In the genomic region with DNA sequence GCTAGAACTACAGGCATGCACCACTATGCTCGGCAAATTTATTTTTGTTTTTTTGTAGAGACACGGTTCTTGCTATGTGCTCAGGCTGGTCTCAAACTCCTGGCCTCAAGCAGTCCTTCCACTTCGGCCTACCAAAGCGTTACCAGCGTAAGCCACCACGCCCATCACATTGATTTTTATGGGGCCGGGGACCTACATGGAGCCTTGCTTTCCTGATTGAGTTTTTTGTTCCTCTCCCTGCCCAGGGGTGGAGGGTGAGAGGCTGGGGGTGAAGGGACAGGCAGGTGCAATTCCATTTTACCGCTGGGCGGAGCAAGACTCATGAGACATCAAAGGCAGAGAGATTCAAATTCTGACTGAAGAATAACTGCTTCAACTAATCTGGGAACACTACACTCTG, we compare ENCODE assay signal across 17 cellular contexts. TPM values are rescaled to one million over a fixed set of nuclear protein-coding genes. Genes with fewer than 3 reads are reported as not detected.
DNase-seq lines count a peak whose midpoint lies in the region; ATAC-seq and TF ChIP-seq lines count a peak whose summit lies in the region.
"Had no signal": no experiment of that assay in that cellular context is flagged by ENCODE, and none has a peak within 500 bp of the region (broad histone marks: within the 10 kb centered on the region; RNA-seq: fewer than 3 reads in every experiment).

No MANE protein-coding gene starts in this region.

- H3F3A ChIP-seq in Loucy (ENCODE audit: low read depth), result no peaks in the 10 kb centered on the region

- no peak for ATAC-seq in CD8-positive, alpha-beta T cell
- no peak for ATAC-seq in GM18870 (IDR thresholded peaks at IDR 0.05; ENCODE audit: unreplicated experiment)
- ATAC-seq: GM12878, left ventricle myocardium superior, sciatic nerve had no signal

- H3K79me2 ChIP-seq in Loucy (ENCODE audit: insufficient read depth, low read length), result peaks cover 27% of the 10 kb centered on the region
- H3K79me2 ChIP-seq in OCI-LY7 (ENCODE audit: insufficient read depth, low read depth, low read length), result no peaks in the 10 kb centered on the region

- H3K4me2 ChIP-seq in Loucy (ENCODE audit: low read depth, low read length, poor library complexity, severe bottlenecking), result peak overlapping the region; percentile 98
- H3K4me2 ChIP-seq in skeletal muscle satellite cell (ENCODE audit: low read length), result peak overlapping the region; percentile 88
- H3K4me2 ChIP-seq in OCI-LY7 (ENCODE audit: low read length), result no peak overlapping the region

- DNase-seq in CD8-positive, alpha-beta T cell, result no peak
- DNase-seq in esophagus squamous epithelium (lab: John Stamatoyannopoulos, UW) (no peak), OCI-LY7 (ENCODE audit: low spot score) (no peak)
- no peak for DNase-seq in stimulated activated naive CD4-positive, alpha-beta T cell (lab: John Stamatoyannopoulos, UW)
- DNase-seq: activated CD4-positive, alpha-beta memory T cell treated with anti-CD3 and anti-CD28 coated beads for 36 hours; GF-D8; left ventricle myocardium superior; NCI-H2171; WERI-Rb-1 had no signal

- H3K4me3 Mint-ChIP-seq in CD8-positive, alpha-beta T cell, result peak overlapping the region; percentile 32

- H3K9me3 Mint-ChIP-seq in CD8-positive, alpha-beta T cell, result peaks cover 4% of the 10 kb centered on the region
- H3K9me3 Mint-ChIP-seq: activated CD4-positive, alpha-beta memory T cell treated with anti-CD3 and anti-CD28 coated beads for 36 hours had no signal

- H3K27ac Mint-ChIP-seq in CD8-positive, alpha-beta T cell, result peak overlapping the region; percentile 49
- H3K27ac Mint-ChIP-seq: activated CD4-positive, alpha-beta memory T cell treated with anti-CD3 and anti-CD28 coated beads for 36 hours; B cell had no signal

- BruUV-seq in OCI-LY7 (replicated peaks; lab: Mats Ljungman, UMichigan), result no TSS peak

- H3K36me3 Mint-ChIP-seq in CD8-positive, alpha-beta T cell, result peaks cover 33% of the 10 kb centered on the region

- POLR2A ChIA-PET in CD8-positive, alpha-beta T cell (lab: Charles Lee), result interaction anchor here (0.8 to 1.6 kb wide), 2 partner anchors 16 to 22 kb away, joined by 3 to 4 read pairs; no protein-coding TSS in a partner anchor
- POLR2A ChIA-PET in OCI-LY7 (lab: Charles Lee), result no interaction called here

- H2AFZ ChIP-seq in Loucy (ENCODE audit: low read length) (no peak overlapping the region), OCI-LY7 (ENCODE audit: low read length) (no peak overlapping the region)

- WGBS in esophagus squamous epithelium, 2 donors, result 88 to 90% methylated on average over 9 of the region's 9 CpGs

- no peaks in the 10 kb centered on the region for H3K36me3 ChIP-seq in CD8-positive, alpha-beta T cell (ENCODE audit: insufficient read depth, low read length)
- H3K36me3 ChIP-seq in Loucy (ENCODE audit: insufficient read depth, low read length) (peaks cover 19% of the 10 kb centered on the region; the same call in 1 of the 2 replicates), esophagus squamous epithelium (peaks cover 0 to 22% (median 12%) of the 10 kb centered on the region in 3 donors), skeletal muscle satellite cell (ENCODE audit: insufficient read depth, low read length) (peaks cover 18% of the 10 kb centered on the region), OCI-LY7 (ENCODE audit: insufficient read depth, low read length) (no peaks in the 10 kb centered on the region)
- H3K36me3 ChIP-seq: cardiac muscle cell had no signal

- H3K27ac ChIP-seq in CD8-positive, alpha-beta T cell (ENCODE audit: low read depth, low read length), result no peak overlapping the region
- H3K27ac ChIP-seq in esophagus squamous epithelium, result peak overlapping the region in 3 of 4 donors; percentile 34 to 86 (median 84)
- H3K27ac ChIP-seq in OCI-LY7 (ENCODE audit: low read depth, low read length, poor library complexity, severe bottlenecking), result no peak overlapping the region
- H3K27ac ChIP-seq: cardiac muscle cell, WERI-Rb-1 had no signal

- peaks cover 17% of the 10 kb centered on the region for H3K4me1 Mint-ChIP-seq in CD8-positive, alpha-beta T cell (ENCODE audit: low read depth)

- intact Hi-C loops in CD8-positive, alpha-beta T cell (cut with DNase I, micrococcal nuclease), result loop anchor here (5.0 to 10.0 kb wide), 3 partner anchors 300 to 492 kb away; partner anchors contain the start of gene SLC25A51 (in 1 of the 2)
- intact Hi-C loops in esophagus squamous epithelium (cut with DNase I), result no loop called here
- intact Hi-C loops in OCI-LY7 (cut with micrococcal nuclease; ENCODE audit: unreplicated experiment), result no loop called here

- peak overlapping the region; percentile 89 for H3K9ac ChIP-seq in Loucy (ENCODE audit: low read depth, low read length, poor library complexity, severe bottlenecking)
- no peak overlapping the region for H3K9ac ChIP-seq in skeletal muscle satellite cell (ENCODE audit: low read depth, low read length)

- no peaks in the 10 kb centered on the region for H3K27me3 ChIP-seq in CD8-positive, alpha-beta T cell (ENCODE audit: insufficient read depth, low read length)
- no peaks in the 10 kb centered on the region for H3K27me3 ChIP-seq in Loucy (ENCODE audit: insufficient read depth, low read length, poor library complexity, severe bottlenecking)
- H3K27me3 ChIP-seq in esophagus squamous epithelium, result no peaks in the 10 kb centered on the region
- no peaks in the 10 kb centered on the region for H3K27me3 ChIP-seq in skeletal muscle satellite cell (ENCODE audit: control insufficient read depth, insufficient read depth, low read length)
- H3K27me3 ChIP-seq: cardiac muscle cell had no signal

- CTCF ChIA-PET in CD8-positive, alpha-beta T cell (lab: Charles Lee), result interaction anchor here (1.3 to 1.6 kb wide), 2 partner anchors 306 to 481 kb away, joined by 5 to 6 read pairs; no protein-coding TSS in a partner anchor
- CTCF ChIA-PET in OCI-LY7 (lab: Charles Lee; ENCODE audit: unreplicated experiment), result interaction anchor here (0.5 kb wide), 1 partner anchor 17 kb away, joined by 3 read pairs; no protein-coding TSS in a partner anchor

- no peaks in the 10 kb centered on the region for H3K9me2 ChIP-seq in Loucy (replicated peaks; ENCODE audit: low read depth, low read length)
- no peaks in the 10 kb centered on the region for H3K9me2 ChIP-seq in OCI-LY7 (ENCODE audit: insufficient read depth, low read length)

- H4K20me1 ChIP-seq in Loucy (ENCODE audit: insufficient read depth, low read length, poor library complexity, severe bottlenecking) (no peaks in the 10 kb centered on the region), OCI-LY7 (ENCODE audit: insufficient read depth, low read length) (no peaks in the 10 kb centered on the region)

- no peaks in the 10 kb centered on the region for H3K4me1 ChIP-seq in CD8-positive, alpha-beta T cell (ENCODE audit: insufficient read depth, low read length)
- H3K4me1 ChIP-seq in Loucy (ENCODE audit: insufficient read depth, low read length, poor library complexity, severe bottlenecking) (peaks cover 20% of the 10 kb centered on the region), esophagus squamous epithelium (peaks cover 9 to 39% (median 10%) of the 10 kb centered on the region in 3 donors), skeletal muscle satellite cell (ENCODE audit: control insufficient read depth, insufficient read depth, low read length) (peaks cover 10% of the 10 kb centered on the region), OCI-LY7 (ENCODE audit: insufficient read depth, low read length, poor library complexity, severe bottlenecking) (no peaks in the 10 kb centered on the region)

- H3K9me3 ChIP-seq in CD8-positive, alpha-beta T cell (ENCODE audit: low read length), result no peaks in the 10 kb centered on the region
- H3K9me3 ChIP-seq in Loucy (ENCODE audit: insufficient read depth, low read depth, low read length) (no peaks in the 10 kb centered on the region), esophagus squamous epithelium (no peaks in the 10 kb centered on the region), skeletal muscle satellite cell (replicated peaks; ENCODE audit: low read length) (no peaks in the 10 kb centered on the region), OCI-LY7 (ENCODE audit: low read length) (no peaks in the 10 kb centered on the region)

- TF ChIP-seq CTCF in CD8-positive, alpha-beta T cell (IDR thresholded peaks at IDR 0.05), result no peak
- TF ChIP-seq CTCF in Loucy (conservative IDR thresholded peaks at IDR 0.05; ENCODE audit: low read length) (no peak), esophagus squamous epithelium (IDR thresholded peaks at IDR 0.05) (no peak), OCI-LY7 (conservative IDR thresholded peaks at IDR 0.05; ENCODE audit: low read length) (no peak)

- no peak for TF ChIP-seq POLR2A in esophagus squamous epithelium (IDR thresholded peaks at IDR 0.05)

- H3K4me3 ChIP-seq in CD8-positive, alpha-beta T cell (ENCODE audit: low read depth, low read length), result no peak overlapping the region
- H3K4me3 ChIP-seq in Loucy (ENCODE audit: low read length, poor library complexity, severe bottlenecking), result peak overlapping the region; percentile 97
- H3K4me3 ChIP-seq in esophagus squamous epithelium, result peak overlapping the region in 3 of 4 donors; percentile 68 to 78 (median 75)
- no peak overlapping the region for H3K4me3 ChIP-seq in skeletal muscle satellite cell (ENCODE audit: low read length)
- H3K4me3 ChIP-seq in OCI-LY7 (ENCODE audit: low read depth, low read length, poor library complexity, severe bottlenecking), result no peak overlapping the region
- H3K4me3 ChIP-seq: cardiac muscle cell had no signal

- H3K27me3 Mint-ChIP-seq in CD8-positive, alpha-beta T cell (ENCODE audit: low read depth), result no peaks in the 10 kb centered on the region
- H3K27me3 Mint-ChIP-seq: activated CD4-positive, alpha-beta memory T cell treated with anti-CD3 and anti-CD28 coated beads for 36 hours had no signal

RNA-seq across cellular contexts. Expression of gene ALDH1B1, which starts 1.9 kb away (rescaled TPM):
- under 1 TPM; 0.50 to 0.71 TPM for total RNA-seq in CD8-positive, alpha-beta T cell
- total RNA-seq in esophagus squamous epithelium (10 to 100 TPM in 2 of 4 donors, 1 to 10 TPM in 2; 1.6 to 23.7 (median 7.7) TPM), OCI-LY7 (2022) (5.8 and 8.6 TPM in 2 replicates)
- 38.8 and 40.6 TPM in 2 replicates for total RNA-seq in skeletal muscle satellite cell (2012; rRNA removed)
- total RNA-seq in OCI-LY7 (2014; rRNA removed; shearing (Covaris generic)), result 0.32 and 1.3 TPM in 2 replicates

RNA-seq across cellular contexts. Expression of gene IGFBPL1, which starts 29.8 kb away (rescaled TPM):
- total RNA-seq in CD8-positive, alpha-beta T cell, result not detected
- total RNA-seq in esophagus squamous epithelium (not detected), OCI-LY7 (2022) (not detected in 2 replicates)
- 1.1 TPM in 1 of 2 replicates, not detected in the other for total RNA-seq in skeletal muscle satellite cell (2012; rRNA removed)
- not detected in 2 replicates for total RNA-seq in OCI-LY7 (2014; rRNA removed; shearing (Covaris generic))
- total RNA-seq: activated CD4-positive, alpha-beta memory T cell treated with anti-CD3 and anti-CD28 coated beads for 36 hours; B cell; GM12878; HT-29; left ventricle myocardium superior; sciatic nerve had no signal

Comparison
In these comparisons a context has a peak if more than half of its experiments do, and no peak if none do; other contexts are left out.
1. H3K27ac ChIP-seq: peak in esophagus squamous epithelium (3 of 4); none in CD8-positive, alpha-beta T cell (single experiment) and OCI-LY7 (single experiment).
2. H3K4me3 ChIP-seq: peak in Loucy (single experiment) and esophagus squamous epithelium (3 of 4); none in CD8-positive, alpha-beta T cell (single experiment), skeletal muscle satellite cell (single experiment) and OCI-LY7 (single experiment).
3. intact Hi-C loops: an anchor here in CD8-positive, alpha-beta T cell (5.0 to 10.0 kb wide); none called in esophagus squamous epithelium and OCI-LY7.